ENCODE assay signal across 1 cellular context in the genomic region with DNA sequence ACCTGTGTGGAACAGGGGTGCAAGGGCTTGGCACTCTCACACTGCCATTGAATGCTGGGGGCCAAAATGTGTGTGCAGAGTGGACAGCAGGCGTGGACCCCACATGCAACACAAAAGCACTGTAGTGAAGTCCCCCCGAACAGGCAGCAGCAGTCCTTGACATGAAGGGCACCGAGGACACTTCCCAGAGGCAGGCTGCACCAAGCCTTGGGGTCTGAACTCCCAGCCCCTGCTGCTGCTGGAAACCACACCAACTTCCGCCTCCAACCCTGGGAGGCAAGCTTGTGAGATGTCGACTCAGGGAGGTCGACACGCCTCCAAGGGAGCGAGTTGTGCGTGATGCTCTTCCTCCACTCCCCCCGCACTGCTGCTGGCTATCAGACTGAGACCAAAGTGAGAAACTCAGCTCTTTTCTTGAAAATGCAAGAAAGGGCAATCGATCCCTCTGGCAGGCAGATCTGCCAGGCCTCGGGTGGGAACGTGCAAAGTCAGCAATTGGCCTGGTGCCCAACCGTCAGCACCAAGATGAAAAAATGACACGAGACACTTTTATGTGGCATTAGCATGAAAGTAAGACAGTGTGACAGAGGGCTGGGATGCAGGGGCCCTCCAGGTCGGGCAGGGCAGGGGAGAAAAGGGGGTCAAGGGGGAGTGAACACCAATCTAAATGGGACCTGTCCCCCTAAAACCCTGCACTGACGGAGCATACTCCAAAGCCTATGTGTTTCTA.
TF ChIP-seq lines count a peak whose summit lies in the region.

No MANE protein-coding gene starts in this region.

TF ChIP-seq in HepG2, 621 proteins besides CTCF, POLR2A, EP300 and RAD21:
- TF ChIP-seq MAFF (IDR thresholded peaks at IDR 0.05; ENCODE audit: low read depth, low read length), result peak; percentile 68
- no peak for TF ChIP-seq HOXA3 (CRISPR knock-in tag; IDR thresholded peaks at IDR 0.05)
- TF ChIP-seq MAFK (conservative IDR thresholded peaks at IDR 0.05 in 1 of 2, IDR thresholded peaks at IDR 0.05 in 1 of 2; ENCODE audit: low read length in 2 of 2), result peak; percentile 66 to 78; a peak in 3 of 4 replicates
- TF ChIP-seq GLI4 (CRISPR knock-in tag; IDR thresholded peaks at IDR 0.05; ENCODE audit: borderline replicate concordance), result no peak
TF ChIP-seq in HepG2: peak in this region for 2.
